ENCODE assay signal across 21 cellular contexts in genomic region chr9:2919347-2919746, GRCh38.
DNase-seq lines count a peak whose midpoint lies in the region; TF ChIP-seq lines count a peak whose summit lies in the region.
"Had no signal": no experiment of that assay in that cellular context is flagged by ENCODE, and none has a peak within 500 bp of the region (broad histone marks: within the 10 kb centered on the region; RNA-seq: fewer than 3 reads in every experiment).

No MANE protein-coding gene starts in this region.

- peak; percentile 1 for DNase-seq in AG09319 (ENCODE audit: extremely low read depth, low read depth)
- DNase-seq in HS-5 (ENCODE audit: low read depth): peak; percentile 24
- peak; percentile 59 for DNase-seq in choroid plexus epithelial cell (ENCODE audit: low read depth)
- DNase-seq in myocyte (ENCODE audit: low read depth): peak; percentile 50
- DNase-seq in dermis blood vessel endothelial cell: no peak
- DNase-seq in NCI-H510A (lab: John Stamatoyannopoulos, UW): no peak
- no peak for DNase-seq in SHP77 (lab: John Stamatoyannopoulos, UW)
- no peak for DNase-seq in activated CD4-positive, alpha-beta T cell treated with anti-CD3 and anti-CD28 coated beads for 4 hours
- DNase-seq: activated naive CD4-positive, alpha-beta T cell treated with anti-CD3 and anti-CD28 coated beads, Interleukin-2, amount 10 ng/mL, durations not matched to agents 7 days and 5 days; activated T-cell treated with anti-CD3 and anti-CD28 coated beads, Interleukin-2, amount 50 U/mL, for 48 hours; CD4-positive, alpha-beta memory T cell; H7; natural killer cell; NCI-H187 treated with DMSO at 0.1 percent for 48 hours; NCI-H2227 treated with DMSO at 0.1 percent for 48 hours; pancreas; right lobe of liver had no signal

- no peak overlapping the region for H3K4me3 ChIP-seq in choroid plexus epithelial cell (ENCODE audit: low read depth, low read length)
- H3K4me3 ChIP-seq: ascending aorta, coronary artery, K562, pancreas, right lobe of liver, thoracic aorta had no signal

- TF ChIP-seq CTCF in AG09319 (IDR thresholded peaks at IDR 0.05; ENCODE audit: low read depth, low read length) (no peak), choroid plexus epithelial cell (conservative IDR thresholded peaks at IDR 0.05; ENCODE audit: low read depth, low read length) (no peak)

Comparison
In these comparisons a context has a peak if more than half of its experiments do, and no peak if none do; other contexts are left out.
1. DNase-seq: peak in AG09319 (single experiment), HS-5 (single experiment), choroid plexus epithelial cell (single experiment) and myocyte (single experiment); none in dermis blood vessel endothelial cell (single experiment), NCI-H510A (single experiment), SHP77 (0 of 2) and activated CD4-positive, alpha-beta T cell treated with anti-CD3 and anti-CD28 coated beads for 4 hours (0 of 2).